1 cellular context compared by ENCODE assay signal in genomic region chr17:44002141-44002848, GRCh38.
TF ChIP-seq lines count a peak whose summit lies in the region.

No MANE protein-coding gene starts in this region.

TF ChIP-seq in endothelial cell of umbilical vein, 7 proteins besides CTCF, POLR2A, EP300 and RAD21:
- TF ChIP-seq JUN (IDR thresholded peaks at IDR 0.05; ENCODE audit: borderline replicate concordance, insufficient read depth, insufficient read length, low read depth) (peak; percentile 80), POLR2AphosphoS5 (IDR thresholded peaks at IDR 0.05; ENCODE audit: insufficient read depth, low read depth, low read length) (peak; percentile 88), MAX (IDR thresholded peaks at IDR 0.05; ENCODE audit: insufficient read depth, insufficient read length) (no peak), FOS (IDR thresholded peaks at IDR 0.05; ENCODE audit: borderline replicate concordance, insufficient read depth, low read length) (peak; percentile 90), GATA2 (IDR thresholded peaks at IDR 0.05; ENCODE audit: insufficient read depth, insufficient read length, low read depth, low read length) (peak; percentile 59), EZH2 (IDR thresholded peaks at IDR 0.05; ENCODE audit: borderline replicate concordance, low read depth, low read length, severe bottlenecking) (no peak), MYC (IDR thresholded peaks at IDR 0.05; ENCODE audit: low read depth, low read length) (peak; percentile 97)
